Comparison of ENCODE assay signal across 27 cellular contexts in genomic region chr19:49791776-49792445, GRCh38. TPM values are rescaled to one million over a fixed set of nuclear protein-coding genes. Genes with fewer than 3 reads are reported as not detected.
A peak's percentile ranks its signal among the peaks of the same experiment; 100 is the strongest.
DNase-seq lines count a peak whose midpoint lies in the region; ATAC-seq and TF ChIP-seq lines count a peak whose summit lies in the region.
"Had no signal": no experiment of that assay in that cellular context is flagged by ENCODE, and none has a peak within 500 bp of the region (broad histone marks: within the 10 kb centered on the region; RNA-seq: fewer than 3 reads in every experiment).

No MANE protein-coding gene starts in this region.

- no peak overlapping the region for H3K18ac ChIP-seq in neuronal stem cell (ENCODE audit: low read length)

- H3K79me1 ChIP-seq in neuronal stem cell (ENCODE audit: low read depth, low read length): peaks cover 13% of the 10 kb centered on the region

- no peak overlapping the region for H2BK12ac ChIP-seq in neuronal stem cell (ENCODE audit: low read length)

- no peaks in the 10 kb centered on the region for H3K4me1 ChIP-seq in RWPE2 (ENCODE audit: insufficient read depth, poor library complexity, severe bottlenecking)
- no peaks in the 10 kb centered on the region for H3K4me1 ChIP-seq in neuronal stem cell (ENCODE audit: control insufficient read depth in 2 of 2, insufficient read depth in 1 of 2, low read depth in 1 of 2, low read length in 2 of 2)
- peaks cover 12% of the 10 kb centered on the region in 2 donors for H3K4me1 ChIP-seq in uterus
- H3K4me1 ChIP-seq: SJCRH30 had no signal

- H2AK5ac ChIP-seq in neuronal stem cell (ENCODE audit: low read depth, low read length): no peak overlapping the region

- WGBS in neuronal stem cell (ENCODE audit: extremely low coverage in 2 of 2, insufficient read length in 2 of 2, insufficient replicate concordance in 1 of 2), 2 donors: no CpG with 5 or more reads among the region's 26 CpGs

- H3K4me2 ChIP-seq in neuronal stem cell (ENCODE audit: insufficient read depth, low read length, poor library complexity, severe bottlenecking): no peak overlapping the region
- H3K4me2 ChIP-seq: A549; BLaER1 treated with 17β-estradiol and CSF1 and Interleukin-3, amounts not matched to agents 10 nM and 100 nM had no signal

- H3K27me3 ChIP-seq in RWPE2 (ENCODE audit: insufficient read depth, poor library complexity, severe bottlenecking) (no peaks in the 10 kb centered on the region), neuronal stem cell (ENCODE audit: control insufficient read depth in 3 of 3, insufficient read depth in 3 of 3, low read depth in 1 of 3, low read length in 3 of 3) (no peaks in the 10 kb centered on the region), uterus (no peaks in the 10 kb centered on the region)
- H3K27me3 ChIP-seq: BLaER1 treated with 17β-estradiol and CSF1 and Interleukin-3, amounts not matched to agents 10 nM and 100 nM; SJCRH30 had no signal

- no peak overlapping the region for H3K4ac ChIP-seq in neuronal stem cell (ENCODE audit: low read length)

- H4K91ac ChIP-seq in neuronal stem cell (ENCODE audit: low read depth, low read length, poor library complexity): no peak overlapping the region

- H4K8ac ChIP-seq in neuronal stem cell (ENCODE audit: low read depth, low read length): no peak overlapping the region

- H3K36me3 ChIP-seq in RWPE2 (ENCODE audit: low read depth) (peaks cover 52% of the 10 kb centered on the region), neuronal stem cell (replicated peaks in 1 of 2; ENCODE audit: control insufficient read depth in 2 of 2, insufficient read depth in 2 of 2, low read length in 2 of 2) (peaks cover 53 to 79% of the 10 kb centered on the region in 2 donors), uterus (no peaks in the 10 kb centered on the region)

- peak; percentile 58 for DNase-seq in RWPE2 (ENCODE audit: low spot score)
- DNase-seq in neuronal stem cell (ENCODE audit: low spot score): no peak
- no peak for DNase-seq in uterus
- DNase-seq in NCI-H146 (lab: John Stamatoyannopoulos, UW): no peak
- DNase-seq in activated gamma-delta T cell treated with Interleukin-2 at 50 U/mL for 16 hours: no peak
- DNase-seq: AML-193; CD4-positive, alpha-beta T cell; COR-L47; DMS79; EL; GDM1; GM23248; H9; HFFc6; KG1; MM.1S; NCI-H1694; NCI-H2029 treated with DMSO at 0.1 percent for 48 hours; NCI-H446 treated with DMSO at 0.1 percent for 48 hours; NCI-H526; SJCRH30 had no signal

- no peak for ATAC-seq in RWPE2 (ENCODE audit: low read depth)
- no peak for ATAC-seq in SK-N-SH treated with all-trans-retinoic acid at 6 μM for 48 hours
- ATAC-seq: GM12878, Panc1 had no signal

- intact Hi-C loops in uterus (cut with DNase I; ENCODE audit: low total_unique reads): no loop called here

- no peak overlapping the region for H3K23ac ChIP-seq in neuronal stem cell (ENCODE audit: low read depth, low read length, poor library complexity)

- no peak overlapping the region for H3K9ac ChIP-seq in neuronal stem cell (ENCODE audit: low read depth, low read length, poor library complexity)
- H3K9ac ChIP-seq: BLaER1 treated with 17β-estradiol and CSF1 and Interleukin-3, amounts not matched to agents 10 nM and 100 nM had no signal

- no peak overlapping the region for H3K4me3 ChIP-seq in RWPE2 (ENCODE audit: severe bottlenecking)
- H3K4me3 ChIP-seq in neuronal stem cell (ENCODE audit: low read length in 2 of 2): peak overlapping the region in 1 of 2 donors; percentile 60
- no peak overlapping the region for H3K4me3 ChIP-seq in uterus
- H3K4me3 ChIP-seq: A549; BLaER1 treated with 17β-estradiol and CSF1 and Interleukin-3, amounts not matched to agents 10 nM and 100 nM; GM12878; GM23248; SJCRH30 had no signal

- H3K27ac ChIP-seq in RWPE2 (ENCODE audit: poor library complexity, severe bottlenecking) (no peak overlapping the region), angular gyrus (ENCODE audit: low read depth, low read length) (peak overlapping the region; percentile 66), neuronal stem cell (replicated peaks; ENCODE audit: low read length) (no peak overlapping the region), uterus (peak overlapping the region; percentile 76 to 85)
- H3K27ac ChIP-seq: A549; BLaER1 treated with 17β-estradiol and CSF1 and Interleukin-3, amounts not matched to agents 10 nM and 100 nM; GM23248; SJCRH30 had no signal

- no peak for TF ChIP-seq POLR2A in uterus (IDR thresholded peaks at IDR 0.05)

- no peak overlapping the region for H2BK120ac ChIP-seq in neuronal stem cell (ENCODE audit: low read depth, low read length)

- no peak overlapping the region for H2AFZ ChIP-seq in neuronal stem cell (ENCODE audit: low read length)
- H2AFZ ChIP-seq: GM23248 had no signal

- H2BK15ac ChIP-seq in neuronal stem cell (ENCODE audit: low read length): peak overlapping the region; percentile 15

- H2BK5ac ChIP-seq in neuronal stem cell (ENCODE audit: low read length): peak overlapping the region; percentile 22

- H3K14ac ChIP-seq in neuronal stem cell (ENCODE audit: low read length): no peak overlapping the region

- H3K9me3 ChIP-seq in RWPE2 (ENCODE audit: severe bottlenecking) (no peaks in the 10 kb centered on the region), neuronal stem cell (replicated peaks in 1 of 2; ENCODE audit: control insufficient read depth in 2 of 2, insufficient read depth in 1 of 2, low read depth in 1 of 2, low read length in 2 of 2) (peaks cover 0 to 5% of the 10 kb centered on the region in 2 donors), uterus (no peaks in the 10 kb centered on the region)
- H3K9me3 ChIP-seq: A549; BLaER1 treated with 17β-estradiol and CSF1 and Interleukin-3, amounts not matched to agents 10 nM and 100 nM; SJCRH30 had no signal

- TF ChIP-seq CTCF in RWPE2 (IDR thresholded peaks at IDR 0.05; ENCODE audit: poor library complexity, severe bottlenecking) (no peak), uterus (IDR thresholded peaks at IDR 0.05) (no peak)

TF ChIP-seq in SK-N-SH treated with all-trans-retinoic acid at 6 μM for 48 hours, 23 proteins besides CTCF, POLR2A, EP300 and RAD21:
- TF ChIP-seq ZFP3 (CRISPR knock-in tag; IDR thresholded peaks at IDR 0.05) (no peak), RARB (CRISPR knock-in tag; IDR thresholded peaks at IDR 0.05) (no peak), ARNTL (CRISPR knock-in tag; IDR thresholded peaks at IDR 0.05; ENCODE audit: borderline replicate concordance, low read depth) (no peak), PPARA (CRISPR knock-in tag; IDR thresholded peaks at IDR 0.05; ENCODE audit: borderline replicate concordance) (no peak), ZNF8 (CRISPR knock-in tag; IDR thresholded peaks at IDR 0.05) (no peak), GLIS3 (CRISPR knock-in tag; IDR thresholded peaks at IDR 0.05) (no peak), TCF4 (CRISPR knock-in tag; IDR thresholded peaks at IDR 0.05; ENCODE audit: borderline replicate concordance) (no peak), ESRRG (CRISPR knock-in tag; IDR thresholded peaks at IDR 0.05) (no peak), ZC3H10 (CRISPR knock-in tag; IDR thresholded peaks at IDR 0.05) (no peak), ZNF565 (CRISPR knock-in tag; conservative IDR thresholded peaks at IDR 0.05; ENCODE audit: low read depth) (no peak), OSR1 (CRISPR knock-in tag; IDR thresholded peaks at IDR 0.05) (no peak), CSRNP3 (CRISPR knock-in tag; IDR thresholded peaks at IDR 0.05) (no peak), BACH2 (CRISPR knock-in tag; IDR thresholded peaks at IDR 0.05; ENCODE audit: borderline replicate concordance) (no peak), ZFP30 (CRISPR knock-in tag; IDR thresholded peaks at IDR 0.05) (no peak)

RNA-seq across cellular contexts. Expression of gene FUZ, which starts 21.2 kb away (rescaled TPM):
- 24.3 TPM for polyA plus RNA-seq in neuronal stem cell (2013, experiment 1 of 2)
- 23.9 TPM for polyA plus RNA-seq in neuronal stem cell (2013, experiment 2 of 2)
- 10 to 100 TPM; 10.5 to 28.8 (median 23.3) TPM for total RNA-seq in uterus

RNA-seq across cellular contexts. Expression of gene AP2A1, which starts 25.1 kb away (rescaled TPM):
- polyA plus RNA-seq in neuronal stem cell (2013, experiment 1 of 2): 65.3 TPM
- 66.4 TPM for polyA plus RNA-seq in neuronal stem cell (2013, experiment 2 of 2)
- total RNA-seq in uterus: 100 to 1,000 TPM in 1 of 4 donors, 10 to 100 TPM in 3; 47.1 to 114 (median 54.7) TPM

RNA-seq across cellular contexts. Expression of gene MED25, which starts 26.2 kb away (rescaled TPM):
- polyA plus RNA-seq in neuronal stem cell (2013, experiment 1 of 2): 63.1 TPM
- 64.7 TPM for polyA plus RNA-seq in neuronal stem cell (2013, experiment 2 of 2)
- total RNA-seq in uterus: 10 to 100 TPM; 21.1 to 48.1 (median 26.8) TPM

RNA-seq across cellular contexts. Expression of gene TSKS, which starts 28.8 kb away (rescaled TPM):
- polyA plus RNA-seq in neuronal stem cell (2013, experiment 1 of 2): 0.31 TPM
- 0.44 TPM for polyA plus RNA-seq in neuronal stem cell (2013, experiment 2 of 2)
- total RNA-seq in uterus: 1 to 10 TPM in 1 of 4 donors, under 1 TPM in 1, not detected in 2; 0.28 to 1.9 TPM
- total RNA-seq: GM12878, HFFc6, SJCRH30 had no signal
- polyA plus RNA-seq: A549, GM12878 had no signal

RNA-seq across cellular contexts. Expression of gene PTOV1, which starts 59.0 kb away (rescaled TPM):
- 316 TPM for polyA plus RNA-seq in neuronal stem cell (2013, experiment 1 of 2)
- polyA plus RNA-seq in neuronal stem cell (2013, experiment 2 of 2): 321 TPM
- 100 to 1,000 TPM in 1 of 4 donors, 10 to 100 TPM in 3; 46.2 to 156 (median 82.0) TPM for total RNA-seq in uterus

Comparison
In these comparisons a context has a peak if more than half of its experiments do, and no peak if none do; other contexts are left out.
1. H3K27ac ChIP-seq: peak in angular gyrus (single experiment) and uterus (2 of 2); none in RWPE2 (single experiment) and neuronal stem cell (single experiment).